In genomic region chr22:46587492-46588278, GRCh38 we compare ENCODE assay signal across 9 cellular contexts. TPM values are rescaled to one million over a fixed set of nuclear protein-coding genes. Genes with fewer than 3 reads are reported as not detected.
DNase-seq lines count a peak whose midpoint lies in the region; ATAC-seq and TF ChIP-seq lines count a peak whose summit lies in the region.
"Had no signal": no experiment of that assay in that cellular context is flagged by ENCODE, and none has a peak within 500 bp of the region (broad histone marks: within the 10 kb centered on the region; RNA-seq: fewer than 3 reads in every experiment).

No MANE protein-coding gene starts in this region.

- no peak for TF ChIP-seq CTCF in heart left ventricle (IDR thresholded peaks at IDR 0.05)
- no peak for TF ChIP-seq CTCF in omental fat pad (IDR thresholded peaks at IDR 0.05)
- no peak for TF ChIP-seq CTCF in foreskin keratinocyte (conservative IDR thresholded peaks at IDR 0.05)

- intact Hi-C loops in heart left ventricle (cut with DNase I) = no loop called here

- DNase-seq in NOMO-1 treated with dmso at 0.1 percent for 144 hours (lab: John Stamatoyannopoulos, UW; ENCODE audit: unreplicated experiment) (peak; percentile 91), heart left ventricle (peak in 4 of 5 donors; percentile 57 to 80 (median 70)), occipital lobe (lab: John Stamatoyannopoulos, UW) (no peak), omental fat pad (ENCODE audit: low spot score) (no peak), foreskin keratinocyte (no peak), iPS-NIHi11 (ENCODE audit: low spot score) (no peak)

- no peaks in the 10 kb centered on the region for H3K9me3 ChIP-seq in heart left ventricle
- H3K9me3 ChIP-seq: psoas muscle had no signal

- ATAC-seq in GM18511 (IDR thresholded peaks at IDR 0.05; ENCODE audit: unreplicated experiment) (peak; percentile 80), GM21619 (IDR thresholded peaks at IDR 0.05; ENCODE audit: unreplicated experiment) (peak; percentile 59), heart left ventricle (peak in 2 of 4 donors; percentile 0 to 4), omental fat pad (ENCODE audit: low FRiP score) (no peak), foreskin keratinocyte (no peak)

- H3K4me3 ChIP-seq in heart left ventricle = peak overlapping the region in 3 of 12 donors; percentile 2 to 19 (median 4)
- H3K4me3 ChIP-seq: psoas muscle had no signal

- 27 to 64% (median 42%) methylated on average over 17 to 21 of the region's 21 CpGs for WGBS in heart left ventricle, 4 donors

- H3K27me3 ChIP-seq in heart left ventricle (no peaks in the 10 kb centered on the region), foreskin keratinocyte (peaks cover 4% of the 10 kb centered on the region)

- no peaks in the 10 kb centered on the region for H3K36me3 ChIP-seq in heart left ventricle

- peaks cover 11 to 88% (median 67%) of the 10 kb centered on the region in 12 donors for H3K4me1 ChIP-seq in heart left ventricle
- H3K4me1 ChIP-seq in foreskin keratinocyte = no peaks in the 10 kb centered on the region

- H3K27ac ChIP-seq in heart left ventricle = peak overlapping the region in 11 of 12 donors; percentile 64 to 92 (median 86)
- H3K27ac ChIP-seq in foreskin keratinocyte = no peak overlapping the region

- no peak for TF ChIP-seq POLR2A in heart left ventricle (IDR thresholded peaks at IDR 0.05)

RNA-seq across cellular contexts. Expression of gene GRAMD4, which starts 32.5 kb away (rescaled TPM):
- total RNA-seq in heart left ventricle = 100 to 1,000 TPM in 2 of 9 donors, 10 to 100 TPM in 7; 31.2 to 122 (median 72.5) TPM
- 10 to 100 TPM; 22.4 to 53.2 TPM for polyA plus RNA-seq in heart left ventricle
- 55.8 TPM for total RNA-seq in occipital lobe
- total RNA-seq in omental fat pad = 10 to 100 TPM; 19.1 to 25.4 (median 19.5) TPM
- 10.5 and 15.1 TPM in 2 replicates for total RNA-seq in foreskin keratinocyte
- polyA plus RNA-seq in foreskin keratinocyte = 5.5 and 5.9 TPM in 2 replicates

RNA-seq across cellular contexts. Expression of gene CELSR1, which starts 50.3 kb away (rescaled TPM):
- total RNA-seq in heart left ventricle (10 to 100 TPM in 7 of 9 donors, 1 to 10 TPM in 2; 8.1 to 15.8 (median 12.6) TPM), occipital lobe (4.1 TPM), omental fat pad (1 to 10 TPM; 1.3 to 5.9 (median 2.7) TPM), foreskin keratinocyte (19.2 and 24.9 TPM in 2 replicates)
- polyA plus RNA-seq in heart left ventricle (1 to 10 TPM; 5.9 to 6.9 TPM), foreskin keratinocyte (9.8 and 13.1 TPM in 2 replicates)

Comparison
In these comparisons a context has a peak if more than half of its experiments do, and no peak if none do; other contexts are left out.
1. ATAC-seq: peak in GM18511 (single experiment) and GM21619 (single experiment); none in omental fat pad (single experiment) and foreskin keratinocyte (single experiment).
2. DNase-seq: peak in NOMO-1 treated with dmso at 0.1 percent for 144 hours (single experiment) and heart left ventricle (4 of 5); none in occipital lobe (single experiment), omental fat pad (single experiment), foreskin keratinocyte (0 of 2) and iPS-NIHi11 (single experiment).